ENCODE assay signal across 1 cellular context in the genomic region with DNA sequence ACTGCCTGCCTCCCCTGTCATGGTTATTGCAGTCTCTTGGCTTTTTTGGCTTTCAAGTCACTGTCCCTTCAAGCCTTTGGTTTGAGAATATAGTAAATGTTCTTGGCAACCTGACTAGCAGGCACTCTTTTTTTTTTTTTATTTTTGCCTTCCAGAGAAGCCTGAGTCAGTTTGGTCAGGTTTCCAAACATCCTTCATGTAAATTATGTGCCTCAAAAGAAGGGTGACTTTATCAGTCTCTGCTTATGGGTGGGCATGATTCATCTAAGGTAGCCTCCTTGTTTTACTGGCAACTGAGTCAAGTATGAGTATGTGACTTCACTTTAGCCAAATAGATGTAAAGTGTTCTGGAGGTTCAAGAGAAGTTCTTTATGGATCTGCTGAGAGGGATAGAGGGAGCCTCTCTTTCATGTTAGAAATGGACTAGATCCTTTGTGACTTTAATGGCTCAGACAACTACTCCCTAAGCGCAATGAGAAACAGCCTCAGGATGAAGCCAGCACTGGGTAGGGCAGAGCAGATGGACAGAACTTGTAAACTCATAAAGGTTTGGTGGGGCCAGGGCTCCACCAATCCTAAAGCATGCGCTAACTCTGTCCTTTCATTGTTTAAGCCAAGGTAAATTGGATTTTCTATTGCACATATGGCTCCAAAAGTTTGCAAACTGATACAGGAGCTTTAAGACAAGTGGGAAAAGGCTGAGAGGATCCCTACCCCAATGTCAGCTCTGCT.
TF ChIP-seq lines count a peak whose summit lies in the region.

No MANE protein-coding gene starts in this region.

TF ChIP-seq in GM23338, 12 proteins besides CTCF, POLR2A, EP300 and RAD21 (continued from another document):
- TF ChIP-seq, protein P1, sequence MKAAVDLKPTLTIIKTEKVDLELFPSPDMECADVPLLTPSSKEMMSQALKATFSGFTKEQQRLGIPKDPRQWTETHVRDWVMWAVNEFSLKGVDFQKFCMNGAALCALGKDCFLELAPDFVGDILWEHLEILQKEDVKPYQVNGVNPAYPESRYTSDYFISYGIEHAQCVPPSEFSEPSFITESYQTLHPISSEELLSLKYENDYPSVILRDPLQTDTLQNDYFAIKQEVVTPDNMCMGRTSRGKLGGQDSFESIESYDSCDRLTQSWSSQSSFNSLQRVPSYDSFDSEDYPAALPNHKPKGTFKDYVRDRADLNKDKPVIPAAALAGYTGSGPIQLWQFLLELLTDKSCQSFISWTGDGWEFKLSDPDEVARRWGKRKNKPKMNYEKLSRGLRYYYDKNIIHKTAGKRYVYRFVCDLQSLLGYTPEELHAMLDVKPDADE (IDR thresholded peaks at IDR 0.05) = no peak
